ENCODE assay signal across 22 cellular contexts in genomic region chr9:3548636-3549035, GRCh38.
"Had no signal": no experiment of that assay in that cellular context is flagged by ENCODE, and none has a peak within 500 bp of the region (broad histone marks: within the 10 kb centered on the region; RNA-seq: fewer than 3 reads in every experiment).

No MANE protein-coding gene starts in this region.

- H3K4me1 ChIP-seq: esophagus squamous epithelium, gastrocnemius medialis, heart right ventricle, left lung, lower lobe of right lung had no signal

- ATAC-seq: esophagus mucosa, gastrocnemius medialis, heart right ventricle, left cardiac atrium, left lung, left ventricle myocardium superior, lower lobe of right lung, mucosa of descending colon had no signal

- H3K4me3 ChIP-seq: coronary artery, dorsolateral prefrontal cortex, esophagus squamous epithelium, gastrocnemius medialis, heart right ventricle, left lung, lower lobe of right lung, mucosa of descending colon had no signal

- H3K36me3 ChIP-seq: esophagus squamous epithelium had no signal

- H3K9me3 ChIP-seq: esophagus squamous epithelium, gastrocnemius medialis, heart right ventricle, left lung, lower lobe of right lung, mucosa of descending colon had no signal

- H3K27me3 Mint-ChIP-seq: naive B cell had no signal

- H3K27me3 ChIP-seq: dorsolateral prefrontal cortex, esophagus squamous epithelium, gastrocnemius medialis, heart right ventricle, left lung had no signal

- H3K27ac Mint-ChIP-seq: mesothelial cell of epicardium had no signal

- H3K9me3 Mint-ChIP-seq: mesothelial cell of epicardium, naive B cell had no signal

- H3K27ac ChIP-seq: coronary artery, dorsolateral prefrontal cortex, esophagus squamous epithelium, gastrocnemius medialis, heart right ventricle, left lung, lower lobe of right lung had no signal

- DNase-seq: dermis blood vessel endothelial cell; dorsolateral prefrontal cortex; effector CD4-positive, alpha-beta T cell; effector memory CD4-positive, alpha-beta T cell; esophagus squamous epithelium; foreskin fibroblast; foreskin melanocyte; gastrocnemius medialis; glutamatergic neuron; head of caudate nucleus; heart right ventricle; hippocampal formation; left cardiac atrium; left lung; left ventricle myocardium superior; lower lobe of right lung; mesenchymal stem cell; mucosa of descending colon; naive B cell had no signal

- H3K4me3 Mint-ChIP-seq: mesothelial cell of epicardium had no signal
